ENCODE assay signal across 18 cellular contexts in the genomic region with DNA sequence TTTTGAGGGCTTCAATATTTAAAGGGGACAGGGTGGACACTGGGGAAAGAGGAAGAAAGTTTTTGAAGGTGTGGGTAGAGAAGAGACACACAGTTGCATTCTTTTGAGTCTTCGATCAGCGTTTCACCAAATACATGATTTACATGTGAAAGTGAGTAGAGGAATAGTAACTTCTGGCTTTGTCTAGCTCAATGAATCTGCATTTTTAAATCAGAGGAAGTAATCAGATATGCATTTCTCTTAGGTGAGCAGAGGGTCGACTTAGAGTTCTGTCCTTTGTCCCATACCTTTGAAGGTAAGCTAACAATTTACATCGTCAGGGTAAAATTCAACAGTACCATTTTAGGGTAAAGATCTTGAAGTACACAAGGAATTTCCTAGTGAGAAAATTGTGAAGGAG.
DNase-seq lines count a peak whose midpoint lies in the region; ATAC-seq and TF ChIP-seq lines count a peak whose summit lies in the region.
"Had no signal": no experiment of that assay in that cellular context is flagged by ENCODE, and none has a peak within 500 bp of the region (broad histone marks: within the 10 kb centered on the region; RNA-seq: fewer than 3 reads in every experiment).

No MANE protein-coding gene starts in this region.

- peak; percentile 49 for ATAC-seq in GM23338
- ATAC-seq: A549 had no signal

- peaks cover 14% of the 10 kb centered on the region; the same call in 1 of the 2 replicates for H3K4me1 ChIP-seq in GM23338 (ENCODE audit: insufficient read depth)
- peaks cover 20% of the 10 kb centered on the region; the same call in 1 of the 2 replicates for H3K4me1 ChIP-seq in HUES64 (ENCODE audit: insufficient read depth, low read length)
- H3K4me1 ChIP-seq in endodermal cell (ENCODE audit: control insufficient read depth, insufficient read depth, low read length): no peaks in the 10 kb centered on the region
- peaks cover 9% of the 10 kb centered on the region for H3K4me1 ChIP-seq in iPS-18a (ENCODE audit: control insufficient read depth, low read depth, low read length)
- H3K4me1 ChIP-seq: A549, HAP-1 had no signal

- H3K27me3 ChIP-seq in GM23338 (ENCODE audit: insufficient read depth) (no peaks in the 10 kb centered on the region), HUES64 (ENCODE audit: insufficient read depth, low read length) (no peaks in the 10 kb centered on the region), endodermal cell (ENCODE audit: control insufficient read depth, insufficient read depth, low read length, poor library complexity, severe bottlenecking) (no peaks in the 10 kb centered on the region), iPS-18a (ENCODE audit: control insufficient read depth, insufficient read depth, low read length) (no peaks in the 10 kb centered on the region)

- H3K4me3 ChIP-seq in GM23338: peak overlapping the region; percentile 1; the same call in 1 of the 2 replicates
- no peak overlapping the region for H3K4me3 ChIP-seq in HUES64 (ENCODE audit: low read length)
- no peak overlapping the region for H3K4me3 ChIP-seq in endodermal cell (ENCODE audit: low read length)
- H3K4me3 ChIP-seq in iPS-18a (ENCODE audit: low read length): peak overlapping the region; percentile 1
- H3K4me3 ChIP-seq: A549, GM23248, HAP-1 had no signal

- H3K4me3 Mint-ChIP-seq in GM23338 (peak overlapping the region; percentile 16; the same call in 2 of the 3 replicates), endodermal cell (no peak overlapping the region)
- H3K4me3 Mint-ChIP-seq: CD4-positive, alpha-beta memory T cell had no signal

- peak overlapping the region; percentile 88 for H3K27ac Mint-ChIP-seq in GM23338
- peak overlapping the region; percentile 45 for H3K27ac Mint-ChIP-seq in endodermal cell
- H3K27ac Mint-ChIP-seq: CD4-positive, alpha-beta memory T cell had no signal

- H3K27me3 Mint-ChIP-seq in GM23338 (ENCODE audit: insufficient read depth, low read depth, poor library complexity) (peaks cover 2% of the 10 kb centered on the region), endodermal cell (ENCODE audit: insufficient read depth) (no peaks in the 10 kb centered on the region)
- H3K27me3 Mint-ChIP-seq: CD4-positive, alpha-beta memory T cell had no signal

- no peaks in the 10 kb centered on the region for H3F3A ChIP-seq in GM23338 (replicated peaks; ENCODE audit: low read depth)

- peak overlapping the region; percentile 82 for H3K27ac ChIP-seq in GM23338 (ENCODE audit: low read depth)
- H3K27ac ChIP-seq in HUES64 (ENCODE audit: low read depth, low read length): peak overlapping the region; percentile 50
- no peak overlapping the region for H3K27ac ChIP-seq in endodermal cell (ENCODE audit: low read depth, low read length)
- peak overlapping the region; percentile 19 for H3K27ac ChIP-seq in iPS-18a (ENCODE audit: low read length)
- H3K27ac ChIP-seq: 22Rv1, A549, C4-2B, GM23248, HL-60 had no signal

- H3K9me3 ChIP-seq in HUES64 (ENCODE audit: insufficient read depth, low read depth, low read length) (no peaks in the 10 kb centered on the region; the same call in 1 of the 2 replicates), endodermal cell (ENCODE audit: control insufficient read depth, low read length) (no peaks in the 10 kb centered on the region), iPS-18a (ENCODE audit: control insufficient read depth, low read depth, low read length) (no peaks in the 10 kb centered on the region)
- H3K9me3 ChIP-seq: A549, HAP-1 had no signal

- H3K9me3 Mint-ChIP-seq in GM23338: peaks cover 13% of the 10 kb centered on the region; the same call in 2 of the 3 replicates
- H3K9me3 Mint-ChIP-seq in endodermal cell: no peaks in the 10 kb centered on the region

- no peak overlapping the region for H3K9ac ChIP-seq in HUES64 (ENCODE audit: low read depth, low read length)
- no peak overlapping the region for H3K9ac ChIP-seq in endodermal cell (ENCODE audit: extremely low read depth, low read length, poor library complexity, severe bottlenecking)
- peak overlapping the region; percentile 8 for H3K9ac ChIP-seq in iPS-18a (ENCODE audit: low read length)
- H3K9ac ChIP-seq: GM23248 had no signal

- no peaks in the 10 kb centered on the region; the same call in 1 of the 2 replicates for H3K36me3 ChIP-seq in GM23338 (ENCODE audit: insufficient read depth)
- H3K36me3 ChIP-seq in HUES64 (ENCODE audit: insufficient read depth, low read length): no peaks in the 10 kb centered on the region
- no peaks in the 10 kb centered on the region for H3K36me3 ChIP-seq in endodermal cell (ENCODE audit: control insufficient read depth, insufficient read depth, low read length)
- H3K36me3 ChIP-seq in iPS-18a (ENCODE audit: control insufficient read depth, low read depth, low read length): no peaks in the 10 kb centered on the region
- H3K36me3 ChIP-seq: HAP-1 had no signal

- peaks cover 26% of the 10 kb centered on the region; the same call in 2 of the 3 replicates for H3K36me3 Mint-ChIP-seq in GM23338 (ENCODE audit: low read depth)
- H3K36me3 Mint-ChIP-seq in endodermal cell (ENCODE audit: low read depth): no peaks in the 10 kb centered on the region
- H3K36me3 Mint-ChIP-seq: CD4-positive, alpha-beta memory T cell had no signal

- H3K79me2 ChIP-seq in GM23338 (replicated peaks; ENCODE audit: insufficient read depth): no peaks in the 10 kb centered on the region

- H3K4me1 Mint-ChIP-seq in GM23338: peaks cover 23% of the 10 kb centered on the region
- no peaks in the 10 kb centered on the region for H3K4me1 Mint-ChIP-seq in endodermal cell
- H3K4me1 Mint-ChIP-seq: CD4-positive, alpha-beta memory T cell had no signal

- WGBS in HUES64: 26% methylated on average over 4 of the region's 4 CpGs
- WGBS in endodermal cell (ENCODE audit: insufficient coverage in 1 of 2, insufficient read length in 1 of 2), 2 experiments: 58 to 60% methylated on average over 2 to 4 of the region's 4 CpGs

- no peak overlapping the region for H2AFZ ChIP-seq in GM23338
- H2AFZ ChIP-seq: GM23248 had no signal

- peaks cover 8% of the 10 kb centered on the region; the same call in 1 of the 2 replicates for H3K9me2 ChIP-seq in GM23338 (ENCODE audit: insufficient read depth)

- TF ChIP-seq CTCF in GM23338 (conservative IDR thresholded peaks at IDR 0.05; ENCODE audit: low read depth in 2 of 2) (no peak), endodermal cell (conservative IDR thresholded peaks at IDR 0.05) (no peak)

- H3K4me2 ChIP-seq in GM23338: peak overlapping the region; percentile 4
- H3K4me2 ChIP-seq: A549 had no signal

- DNase-seq in GM23338 (ENCODE audit: low spot score): peak; percentile 45
- DNase-seq in endodermal cell: no peak
- no peak for DNase-seq in retina
- no peak for DNase-seq in cerebellum (ENCODE audit: low spot score)
- DNase-seq in SKM-1 treated with dmso at 0.1 percent for 144 hours (lab: John Stamatoyannopoulos, UW; ENCODE audit: unreplicated experiment): no peak
- DNase-seq: AML-193; CD4-positive, alpha-beta memory T cell; DMS153; DMS79; GDM1; GM23248 had no signal

- no peaks in the 10 kb centered on the region for H4K20me1 ChIP-seq in GM23338 (replicated peaks; ENCODE audit: insufficient read depth)

TF ChIP-seq in GM23338, 12 proteins besides CTCF, POLR2A, EP300 and RAD21:
- TF ChIP-seq NANOG (IDR thresholded peaks at IDR 0.05; ENCODE audit: borderline replicate concordance) (peak; percentile 81), ZNF114 (CRISPR knock-in tag; IDR thresholded peaks at IDR 0.05) (no peak)

Comparison
In these comparisons a context has a peak if more than half of its experiments do, and no peak if none do; other contexts are left out.
1. H3K4me3 ChIP-seq: peak in GM23338 (single experiment) and iPS-18a (single experiment); none in HUES64 (single experiment) and endodermal cell (single experiment).